8 cellular contexts compared by ENCODE assay signal in genomic region chr14:74922752-74923401, GRCh38. TPM values are rescaled to one million over a fixed set of nuclear protein-coding genes. Genes with fewer than 3 reads are reported as not detected.
DNase-seq lines count a peak whose midpoint lies in the region; ATAC-seq and TF ChIP-seq lines count a peak whose summit lies in the region.

Gene RPS6KL1 (minus strand): TSS chr14:74923260. CDS start chr14:74921541, 1,719 bp downstream.

- no peaks in the 10 kb centered on the region for H3K79me2 ChIP-seq in OCI-LY1 (ENCODE audit: insufficient read depth, low read length)

- H3K9me2 ChIP-seq in OCI-LY1 (ENCODE audit: low read depth, low read length) = no peaks in the 10 kb centered on the region

- peaks cover 5% of the 10 kb centered on the region for H3K4me1 ChIP-seq in CD4-positive, CD25-positive, alpha-beta regulatory T cell (ENCODE audit: control insufficient read depth, insufficient read depth, low read length, poor library complexity, severe bottlenecking)
- H3K4me1 ChIP-seq in HUES6 (ENCODE audit: control insufficient read depth, insufficient read depth, low read length) (peaks cover 4% of the 10 kb centered on the region), OCI-LY1 (ENCODE audit: insufficient read depth, low read length, severe bottlenecking) (peaks cover 8% of the 10 kb centered on the region), esophagus muscularis mucosa (peaks cover 21 to 32% (median 28%) of the 10 kb centered on the region in 4 donors), mucosa of rectum (ENCODE audit: control insufficient read depth in 2 of 2, insufficient read depth in 2 of 2, low read length in 2 of 2) (peaks cover 0 to 7% of the 10 kb centered on the region in 2 donors)

- peak; percentile 37 for TF ChIP-seq POLR2A in esophagus muscularis mucosa (IDR thresholded peaks at IDR 0.05; ENCODE audit: low read depth)

- peak within 1 kb of the TSS in 2 of 3 donors; percentile 49 to 65 for H3K27ac Mint-ChIP-seq in CD4-positive, CD25-positive, alpha-beta regulatory T cell

- no peaks in the 10 kb centered on the region for H3K36me3 Mint-ChIP-seq in CD4-positive, CD25-positive, alpha-beta regulatory T cell

- peak within 1 kb of the TSS; percentile 24 for H3K4me3 ChIP-seq in CD4-positive, CD25-positive, alpha-beta regulatory T cell (ENCODE audit: low read depth, low read length)
- H3K4me3 ChIP-seq in HUES6 (ENCODE audit: low read depth, low read length) (peak within 1 kb of the TSS; percentile 84), OCI-LY1 (ENCODE audit: low read depth, low read length, poor library complexity, severe bottlenecking) (peak within 1 kb of the TSS; percentile 70), esophagus muscularis mucosa (peak within 1 kb of the TSS; percentile 67 to 80 (median 79)), mucosa of rectum (ENCODE audit: low read length in 2 of 2) (peak within 1 kb of the TSS; percentile 70 to 81)

- DNase-seq in CD4-positive, CD25-positive, alpha-beta regulatory T cell = peak; percentile 34 to 82 (median 61)
- peak; percentile 94 for DNase-seq in GM20000 (ENCODE audit: low spot score)
- DNase-seq in activated T-cell treated with anti-CD3 and anti-CD28 coated beads, Interleukin-2, amount 50 U/mL, for 48 hours = peak; percentile 76 to 81
- DNase-seq in esophagus muscularis mucosa (ENCODE audit: extremely low spot score) = no peak
- DNase-seq in stimulated activated CD8-positive, alpha-beta memory T cell treated with anti-CD3 and anti-CD28 coated beads, Interleukin-4, amount 100 ng/mL, for 48 hours = peak; percentile 81

- H3K36me3 ChIP-seq in CD4-positive, CD25-positive, alpha-beta regulatory T cell (ENCODE audit: control insufficient read depth, insufficient read depth, low read length) = no peaks in the 10 kb centered on the region
- H3K36me3 ChIP-seq in HUES6 (ENCODE audit: control insufficient read depth, insufficient read depth, low read length) (peaks cover 6% of the 10 kb centered on the region), OCI-LY1 (ENCODE audit: insufficient read depth, low read length) (no peaks in the 10 kb centered on the region), esophagus muscularis mucosa (peaks cover 0 to 17% (median 5%) of the 10 kb centered on the region in 4 donors), mucosa of rectum (ENCODE audit: control insufficient read depth in 2 of 2, insufficient read depth in 2 of 2, low read length in 2 of 2) (no peaks in the 10 kb centered on the region)

- no peaks in the 10 kb centered on the region for H4K20me1 ChIP-seq in OCI-LY1 (ENCODE audit: insufficient read depth, low read length)

- TF ChIP-seq CTCF in GM20000 (IDR thresholded peaks at IDR 0.05; ENCODE audit: extremely low read depth, missing control alignments) (no peak), OCI-LY1 (IDR thresholded peaks at IDR 0.05; ENCODE audit: low read length) (no peak), esophagus muscularis mucosa (IDR thresholded peaks at IDR 0.05) (no peak)

- H2AFZ ChIP-seq in OCI-LY1 (ENCODE audit: low read length) = 0 out of 2 replicates have a peak within 1 kb of the TSS, but pooled peaks have one; percentile 48

- intact Hi-C loops in esophagus muscularis mucosa (cut with DNase I) = no loop called here

- WGBS in esophagus muscularis mucosa = 6% methylated on average over 26 of the region's 51 CpGs

- TF ChIP-seq EP300 in esophagus muscularis mucosa (IDR thresholded peaks at IDR 0.05) = no peak

- H3K4me3 Mint-ChIP-seq in CD4-positive, CD25-positive, alpha-beta regulatory T cell = peak within 1 kb of the TSS in 3 of 4 donors; percentile 59 to 63 (median 61)

- peak within 1 kb of the TSS; percentile 76 for H3K4me2 ChIP-seq in OCI-LY1 (ENCODE audit: low read length)

- H3F3A ChIP-seq in OCI-LY1 (ENCODE audit: insufficient read depth, low read length) = no peaks in the 10 kb centered on the region

- H3K9ac ChIP-seq in HUES6 (ENCODE audit: low read length) (peak within 1 kb of the TSS; percentile 64), OCI-LY1 (ENCODE audit: low read length) (peak within 1 kb of the TSS; percentile 62), mucosa of rectum (ENCODE audit: low read depth in 1 of 2, low read length in 2 of 2) (peak within 1 kb of the TSS; percentile 63 to 89)

- peaks cover 9% of the 10 kb centered on the region for H3K27me3 ChIP-seq in CD4-positive, CD25-positive, alpha-beta regulatory T cell (ENCODE audit: control insufficient read depth, insufficient read depth, low read length)
- peaks cover 6% of the 10 kb centered on the region; the same call in 1 of the 2 replicates for H3K27me3 ChIP-seq in HUES6 (ENCODE audit: control insufficient read depth, insufficient read depth, low read length)
- H3K27me3 ChIP-seq in OCI-LY1 (ENCODE audit: insufficient read depth, low read length) = no peaks in the 10 kb centered on the region; the same call in none of the 2 replicates
- no peaks in the 10 kb centered on the region for H3K27me3 ChIP-seq in esophagus muscularis mucosa
- peaks cover 3% of the 10 kb centered on the region in 2 donors for H3K27me3 ChIP-seq in mucosa of rectum (ENCODE audit: control insufficient read depth in 2 of 2, insufficient read depth in 2 of 2, low read length in 2 of 2)

- H3K4me1 Mint-ChIP-seq in CD4-positive, CD25-positive, alpha-beta regulatory T cell = peaks cover 0 to 10% (median 3%) of the 10 kb centered on the region in 4 donors

- H3K9me3 Mint-ChIP-seq in CD4-positive, CD25-positive, alpha-beta regulatory T cell = peaks cover 0 to 3% (median 0%) of the 10 kb centered on the region in 7 donors

- peaks cover 4% of the 10 kb centered on the region for H3K27me3 Mint-ChIP-seq in CD4-positive, CD25-positive, alpha-beta regulatory T cell

- H3K9me3 ChIP-seq in CD4-positive, CD25-positive, alpha-beta regulatory T cell (ENCODE audit: control insufficient read depth in 2 of 2, low read length in 2 of 2) = no peaks in the 10 kb centered on the region
- H3K9me3 ChIP-seq in HUES6 (ENCODE audit: control insufficient read depth, insufficient read depth, low read depth, low read length) (no peaks in the 10 kb centered on the region), OCI-LY1 (ENCODE audit: low read length) (no peaks in the 10 kb centered on the region), esophagus muscularis mucosa (no peaks in the 10 kb centered on the region), mucosa of rectum (ENCODE audit: control insufficient read depth in 2 of 2, low read length in 2 of 2) (no peaks in the 10 kb centered on the region)

- ATAC-seq in CD4-positive, CD25-positive, alpha-beta regulatory T cell (ENCODE audit: low read depth in 2 of 2) = peak; percentile 87 to 91

- no peak within 1 kb of the TSS for H3K27ac ChIP-seq in CD4-positive, CD25-positive, alpha-beta regulatory T cell (ENCODE audit: insufficient read depth, low read length, poor library complexity, severe bottlenecking)
- H3K27ac ChIP-seq in HUES6 (ENCODE audit: low read depth, low read length) = no peak within 1 kb of the TSS
- H3K27ac ChIP-seq in OCI-LY1 (ENCODE audit: low read depth, low read length, poor library complexity, severe bottlenecking) = no peak within 1 kb of the TSS
- peak within 1 kb of the TSS; percentile 75 to 82 (median 76) for H3K27ac ChIP-seq in esophagus muscularis mucosa (replicated peaks in 1 of 4)
- no peak within 1 kb of the TSS for H3K27ac ChIP-seq in mucosa of rectum (ENCODE audit: low read depth in 2 of 2, low read length in 2 of 2)

RNA-seq across cellular contexts. Expression of gene RPS6KL1, which starts in this region (rescaled TPM):
- total RNA-seq in CD4-positive, CD25-positive, alpha-beta regulatory T cell = 4.5 TPM
- polyA plus RNA-seq in CD4-positive, CD25-positive, alpha-beta regulatory T cell = 1 to 10 TPM in 2 of 4 donors, under 1 TPM in 2; 0.27 to 3.4 (median 1.4) TPM
- 1 to 10 TPM; 5.3 to 9.7 (median 7.7) TPM for total RNA-seq in esophagus muscularis mucosa

Comparison
In these comparisons a context has a peak if more than half of its experiments do, and no peak if none do; other contexts are left out.
1. H3K27ac ChIP-seq: peak in esophagus muscularis mucosa (4 of 4); none in CD4-positive, CD25-positive, alpha-beta regulatory T cell (single experiment), HUES6 (single experiment), OCI-LY1 (single experiment) and mucosa of rectum (0 of 2).
2. H3K4me3 ChIP-seq: peak in every context shown above with its lines; median percentile 84 in HUES6; 79 in esophagus muscularis mucosa; 76 in mucosa of rectum; 70 in OCI-LY1; 24 in CD4-positive, CD25-positive, alpha-beta regulatory T cell.
3. Peak in every context shown above with its lines, with median percentiles within 50 percentile points of each other: H3K9ac ChIP-seq.